Comparison of ENCODE assay signal across 19 cellular contexts in genomic region chr6:40022867-40023266, GRCh38.
"Had no signal": no experiment of that assay in that cellular context is flagged by ENCODE, and none has a peak within 500 bp of the region (broad histone marks: within the 10 kb centered on the region; RNA-seq: fewer than 3 reads in every experiment).

No MANE protein-coding gene starts in this region.

- H3K36me3 ChIP-seq: esophagus muscularis mucosa, gastrocnemius medialis, heart right ventricle, left ventricle myocardium inferior, lower lobe of right lung, right atrium auricular region, stomach, thoracic aorta, transverse colon had no signal

- ATAC-seq: effector memory CD8-positive, alpha-beta T cell; gastrocnemius medialis; heart right ventricle; lower lobe of right lung; natural killer cell had no signal

- H3K9me3 ChIP-seq: gastrocnemius medialis, transverse colon had no signal

- H3K27ac ChIP-seq: epithelial cell of prostate, esophagus muscularis mucosa, gastrocnemius medialis, heart right ventricle, left ventricle myocardium inferior, lower lobe of right lung, right atrium auricular region, stomach, thoracic aorta, transverse colon had no signal

- FAIRE-seq: small intestine, urothelium cell line had no signal

- DNase-seq: effector memory CD8-positive, alpha-beta T cell; gastrocnemius medialis; heart right ventricle; hypothalamus; islet precursor cell; left ventricle myocardium inferior; lower lobe of right lung; natural killer cell; small intestine; stimulated activated CD4-positive, alpha-beta T cell treated with anti-CD3 and anti-CD28 coated beads, Interleukin-12 subunit alpha, Interleukin-12 subunit beta, amount 100 ng/mL, for 4 hours; stimulated activated naive CD4-positive, alpha-beta T cell; stomach; substantia nigra; transverse colon had no signal

- H3K4me1 ChIP-seq: esophagus muscularis mucosa, gastrocnemius medialis, heart right ventricle, left ventricle myocardium inferior, lower lobe of right lung, right atrium auricular region, stomach, transverse colon had no signal

- H3K4me3 ChIP-seq: esophagus muscularis mucosa, gastrocnemius medialis, heart right ventricle, left ventricle myocardium inferior, lower lobe of right lung, right atrium auricular region, stomach, thoracic aorta, transverse colon had no signal

- H3K27me3 ChIP-seq: right atrium auricular region, stomach, transverse colon had no signal
